Comparison of ENCODE assay signal across 1 cellular context in genomic region chr2:60836491-60836890, GRCh38.
TF ChIP-seq lines count a peak whose summit lies in the region.

No MANE protein-coding gene starts in this region.

TF ChIP-seq in HepG2, 621 proteins besides CTCF, POLR2A, EP300 and RAD21:
- TF ChIP-seq SNAPC5 (CRISPR knock-in tag; IDR thresholded peaks at IDR 0.05; ENCODE audit: borderline replicate concordance) = no peak
- TF ChIP-seq CEBPB (IDR thresholded peaks at IDR 0.05; ENCODE audit: borderline replicate concordance, low read depth, low read length) = 0 out of 2 replicates have a peak, but pooled peaks have one; percentile 15
